Comparison of ENCODE assay signal across 12 cellular contexts in the genomic region with DNA sequence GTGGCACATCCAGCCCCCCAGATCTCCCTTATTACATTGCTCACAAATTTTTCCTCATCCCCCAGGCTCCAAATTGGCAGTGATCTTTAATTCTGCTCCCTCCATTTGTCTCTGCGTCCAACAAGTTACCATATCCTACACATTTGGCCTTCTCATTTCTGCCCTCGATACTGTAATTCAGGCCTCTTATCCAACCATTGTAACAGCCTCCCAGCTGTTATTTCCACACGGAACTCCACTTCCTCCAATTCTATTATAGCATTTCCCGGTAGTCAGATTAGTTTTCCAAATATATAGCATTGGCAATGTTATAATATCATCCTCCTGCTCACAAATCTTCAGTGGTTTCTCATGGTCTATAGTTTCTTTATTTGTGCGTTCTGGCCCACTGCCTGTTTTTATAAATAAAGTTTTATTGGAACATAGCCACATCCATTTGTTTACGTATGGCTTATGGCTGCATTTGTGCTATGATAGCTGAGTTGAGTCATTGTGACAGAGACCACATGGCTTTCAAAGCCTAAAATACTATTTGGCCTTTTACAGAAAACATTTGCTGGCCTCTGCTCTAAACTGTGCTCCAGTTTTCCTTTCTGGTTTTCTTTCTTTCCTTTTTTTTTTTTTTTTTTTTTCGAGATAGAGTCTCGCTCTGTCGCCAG.
DNase-seq lines count a peak whose midpoint lies in the region; ATAC-seq and TF ChIP-seq lines count a peak whose summit lies in the region.
"Had no signal": no experiment of that assay in that cellular context is flagged by ENCODE, and none has a peak within 500 bp of the region (broad histone marks: within the 10 kb centered on the region; RNA-seq: fewer than 3 reads in every experiment).

No MANE protein-coding gene starts in this region.

- no peak for TF ChIP-seq POLR2A in tibial nerve (IDR thresholded peaks at IDR 0.05)

- DNase-seq in NCI-H2196 (lab: John Stamatoyannopoulos, UW; ENCODE audit: unreplicated experiment) (peak; percentile 39), NCI-H2196 treated with DMSO at 0.1 percent for 48 hours (lab: John Stamatoyannopoulos, UW; ENCODE audit: unreplicated experiment) (no peak), coronary artery (ENCODE audit: low spot score) (no peak), lower lobe of right lung (no peak), tibial nerve (ENCODE audit: low spot score in 2 of 2) (no peak), cerebellum (ENCODE audit: low spot score) (no peak), SW480 (ENCODE audit: low spot score) (no peak), NCI-H69 (lab: John Stamatoyannopoulos, UW) (no peak)
- DNase-seq: activated T-cell treated with anti-CD3 and anti-CD28 coated beads for 4 hours; NCI-H146; NK-92 treated with Interleukin-12 subunit alpha and Interleukin-12 subunit beta, amount 100 ng/mL, for 24 hours; small intestine had no signal

- H3K4me1 ChIP-seq in lower lobe of right lung (peaks cover 9% of the 10 kb centered on the region), tibial nerve (peaks cover 0 to 14% (median 0%) of the 10 kb centered on the region in 4 donors)

- H3K27ac ChIP-seq in coronary artery, result peak overlapping the region; percentile 73 to 78
- peak overlapping the region; percentile 51 for H3K27ac ChIP-seq in lower lobe of right lung
- peak overlapping the region in 3 of 4 donors; percentile 15 to 71 (median 69) for H3K27ac ChIP-seq in tibial nerve

- WGBS in tibial nerve, 2 donors, result 74 to 79% methylated on average over 9 of the region's 9 CpGs

- intact Hi-C loops in lower lobe of right lung (cut with DNase I), result no loop called here

- no peak for TF ChIP-seq EP300 in tibial nerve (IDR thresholded peaks at IDR 0.05)

- H3K9me3 ChIP-seq in lower lobe of right lung (no peaks in the 10 kb centered on the region), tibial nerve (peaks cover 0 to 4% (median 0%) of the 10 kb centered on the region in 4 donors)

- no peak for TF ChIP-seq CTCF in coronary artery (IDR thresholded peaks at IDR 0.05)
- no peak for TF ChIP-seq CTCF in lower lobe of right lung (IDR thresholded peaks at IDR 0.05)
- no peak for TF ChIP-seq CTCF in tibial nerve (IDR thresholded peaks at IDR 0.05)

- no peaks in the 10 kb centered on the region for H3K36me3 ChIP-seq in lower lobe of right lung
- H3K36me3 ChIP-seq in tibial nerve, result no peaks in the 10 kb centered on the region

- no peak for ATAC-seq in lower lobe of right lung

- H3K4me3 ChIP-seq in coronary artery (no peak overlapping the region), lower lobe of right lung (no peak overlapping the region), tibial nerve (no peak overlapping the region)

- H3K27me3 ChIP-seq in lower lobe of right lung (ENCODE audit: low read depth) (no peaks in the 10 kb centered on the region), tibial nerve (no peaks in the 10 kb centered on the region)
